ENCODE assay signal across 8 cellular contexts in the genomic region with DNA sequence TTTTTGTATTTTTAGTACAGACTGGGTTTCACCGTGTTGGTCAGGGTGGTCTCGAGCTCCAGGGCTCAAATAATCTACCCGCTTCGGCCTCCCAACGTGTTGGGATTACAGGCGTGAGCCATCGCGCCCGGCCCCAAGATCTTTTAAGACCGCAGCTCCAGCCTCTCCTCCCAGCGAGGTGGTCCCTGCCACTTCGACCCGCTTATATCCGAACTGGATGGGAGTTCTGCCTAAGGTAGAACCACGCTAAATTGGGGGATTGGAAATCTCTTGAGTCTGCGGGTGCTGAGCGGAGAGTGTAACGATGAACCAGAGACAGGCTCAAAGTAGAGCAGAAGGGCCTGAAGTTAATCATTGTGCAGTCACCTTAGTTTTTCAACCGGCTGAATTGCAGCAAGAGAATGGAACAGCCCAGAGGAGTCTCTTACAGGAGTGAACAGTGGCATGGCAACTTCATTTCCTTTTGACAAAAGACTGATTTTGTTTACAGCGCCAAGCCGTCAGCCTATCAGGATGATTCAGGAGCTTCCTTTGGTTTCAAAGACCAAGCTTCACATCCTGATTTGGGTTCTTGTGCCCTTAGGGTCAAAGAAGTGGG. TPM values are rescaled to one million over a fixed set of nuclear protein-coding genes. Genes with fewer than 3 reads are reported as not detected.
DNase-seq lines count a peak whose midpoint lies in the region; ATAC-seq and TF ChIP-seq lines count a peak whose summit lies in the region.

No MANE protein-coding gene starts in this region.

- no peak for TF ChIP-seq CTCF in gastroesophageal sphincter (IDR thresholded peaks at IDR 0.05)

- DNase-seq in Ammon's horn (ENCODE audit: low spot score) (peak; percentile 46), pons (ENCODE audit: low spot score) (peak; percentile 63), islet precursor cell (no peak)
- peak; percentile 64 for DNase-seq in Jurkat, Clone E6-1 (ENCODE audit: low read depth, low spot score)
- peak; percentile 43 for DNase-seq in activated CD4-positive, alpha-beta memory T cell treated with anti-CD3 and anti-CD28 coated beads for 36 hours

- H3K36me3 ChIP-seq in gastroesophageal sphincter, result peaks cover 0 to 27% of the 10 kb centered on the region in 2 donors

- CTCF ChIA-PET in activated CD4-positive, alpha-beta memory T cell treated with anti-CD3 and anti-CD28 coated beads for 36 hours (lab: Charles Lee), result interaction anchor here (0.5 to 1.4 kb wide), 10 partner anchors 10 to 536 kb away, joined by 3 to 10 read pairs (median 3); partner anchors contain the start of gene TMEM183A

- peak overlapping the region; percentile 88 for H3K4me3 Mint-ChIP-seq in activated CD4-positive, alpha-beta memory T cell treated with anti-CD3 and anti-CD28 coated beads for 36 hours

- POLR2A ChIA-PET in activated CD4-positive, alpha-beta memory T cell treated with anti-CD3 and anti-CD28 coated beads for 36 hours (lab: Charles Lee), result interaction anchor here (0.7 to 1.3 kb wide), 3 partner anchors 40 to 80 kb away, joined by 3 to 6 read pairs (median 3); partner anchors contain the start of genes KLHL12 and TMEM183A

- intact Hi-C loops in activated CD4-positive, alpha-beta memory T cell treated with anti-CD3 and anti-CD28 coated beads for 36 hours (cut with micrococcal nuclease), result loop anchor here (1.0 to 5.0 kb wide), 6 partner anchors 13 to 80 kb away; partner anchors contain the start of genes KLHL12, PPFIA4, RABIF and TMEM183A

- no peak for TF ChIP-seq EP300 in gastroesophageal sphincter (IDR thresholded peaks at IDR 0.05)

- peak overlapping the region; percentile 56 to 97 (median 96) for H3K27ac ChIP-seq in gastroesophageal sphincter

- no peaks in the 10 kb centered on the region for H3K9me3 Mint-ChIP-seq in activated CD4-positive, alpha-beta memory T cell treated with anti-CD3 and anti-CD28 coated beads for 36 hours

- H3K27me3 ChIP-seq in gastroesophageal sphincter, result no peaks in the 10 kb centered on the region

- H3K4me1 Mint-ChIP-seq in activated CD4-positive, alpha-beta memory T cell treated with anti-CD3 and anti-CD28 coated beads for 36 hours (ENCODE audit: low read depth), result peaks cover 28% of the 10 kb centered on the region

- H3K27me3 Mint-ChIP-seq in activated CD4-positive, alpha-beta memory T cell treated with anti-CD3 and anti-CD28 coated beads for 36 hours, result no peaks in the 10 kb centered on the region

- no peak for TF ChIP-seq POLR2A in gastroesophageal sphincter (IDR thresholded peaks at IDR 0.05)

- H3K36me3 Mint-ChIP-seq in activated CD4-positive, alpha-beta memory T cell treated with anti-CD3 and anti-CD28 coated beads for 36 hours, result peaks cover 4% of the 10 kb centered on the region

- ATAC-seq in GM18517 (IDR thresholded peaks at IDR 0.05; ENCODE audit: unreplicated experiment), result peak; percentile 3
- peak; percentile 4 for ATAC-seq in gastroesophageal sphincter
- ATAC-seq in HG03097 (IDR thresholded peaks at IDR 0.05; ENCODE audit: low FRiP score, unreplicated experiment), result no peak

- no peaks in the 10 kb centered on the region for H3K9me3 ChIP-seq in gastroesophageal sphincter

- WGBS in gastroesophageal sphincter (ENCODE audit: low coverage in 1 of 2), 2 donors, result 6 to 15% methylated on average over 4 to 16 of the region's 21 CpGs

- H3K4me3 ChIP-seq in Jurkat, Clone E6-1 (ENCODE audit: low read length), result peak overlapping the region; percentile 68
- H3K4me3 ChIP-seq in gastroesophageal sphincter, result peak overlapping the region; percentile 50 to 95

- peaks cover 0 to 36% (median 7%) of the 10 kb centered on the region in 3 donors for H3K4me1 ChIP-seq in gastroesophageal sphincter

- peak overlapping the region; percentile 85 for H3K27ac Mint-ChIP-seq in activated CD4-positive, alpha-beta memory T cell treated with anti-CD3 and anti-CD28 coated beads for 36 hours

RNA-seq across cellular contexts. Expression of gene CYB5R1, which starts 0.7 kb away (rescaled TPM):
- polyA plus RNA-seq in Jurkat, Clone E6-1 (2012; ENCODE audit: insufficient read depth, insufficient read length), result 30.8 TPM
- 10 to 100 TPM; 15.4 to 17.7 TPM for total RNA-seq in activated CD4-positive, alpha-beta memory T cell treated with anti-CD3 and anti-CD28 coated beads for 36 hours
- total RNA-seq in gastroesophageal sphincter, result 10 to 100 TPM; 37.3 to 51.0 (median 41.2) TPM

RNA-seq across cellular contexts. Expression of gene ADIPOR1, which starts 9.7 kb away (rescaled TPM):
- 119 TPM for polyA plus RNA-seq in Jurkat, Clone E6-1 (2012; ENCODE audit: insufficient read depth, insufficient read length)
- 10 to 100 TPM; 75.2 to 76.6 TPM for total RNA-seq in activated CD4-positive, alpha-beta memory T cell treated with anti-CD3 and anti-CD28 coated beads for 36 hours
- 10 to 100 TPM; 62.2 to 91.6 (median 68.7) TPM for total RNA-seq in gastroesophageal sphincter

RNA-seq across cellular contexts. Expression of gene TMEM183A, which starts 39.4 kb away (rescaled TPM):
- 74.9 TPM for polyA plus RNA-seq in Jurkat, Clone E6-1 (2012; ENCODE audit: insufficient read depth, insufficient read length)
- 10 to 100 TPM; 68.1 to 76.5 TPM for total RNA-seq in activated CD4-positive, alpha-beta memory T cell treated with anti-CD3 and anti-CD28 coated beads for 36 hours
- total RNA-seq in gastroesophageal sphincter, result 100 to 1,000 TPM in 1 of 4 donors, 10 to 100 TPM in 3; 79.3 to 119 (median 90.0) TPM

RNA-seq across cellular contexts. Expression of gene KLHL12, which starts 40.7 kb away (rescaled TPM):
- polyA plus RNA-seq in Jurkat, Clone E6-1 (2012; ENCODE audit: insufficient read depth, insufficient read length), result 36.9 TPM
- 10 to 100 TPM; 35.5 to 38.3 TPM for total RNA-seq in activated CD4-positive, alpha-beta memory T cell treated with anti-CD3 and anti-CD28 coated beads for 36 hours
- total RNA-seq in gastroesophageal sphincter, result 10 to 100 TPM; 14.1 to 23.0 (median 21.5) TPM

RNA-seq across cellular contexts. Expression of gene PPFIA4, which starts 58.5 kb away (rescaled TPM):
- 9.5 TPM for polyA plus RNA-seq in Jurkat, Clone E6-1 (2012; ENCODE audit: insufficient read depth, insufficient read length)
- total RNA-seq in activated CD4-positive, alpha-beta memory T cell treated with anti-CD3 and anti-CD28 coated beads for 36 hours, result 10 to 100 TPM; 16.7 to 21.4 TPM
- total RNA-seq in gastroesophageal sphincter, result 10 to 100 TPM in 1 of 4 donors, 1 to 10 TPM in 2, under 1 TPM in 1; 0.81 to 10.5 (median 1.7) TPM
